1 cellular context compared by ENCODE assay signal in the genomic region with DNA sequence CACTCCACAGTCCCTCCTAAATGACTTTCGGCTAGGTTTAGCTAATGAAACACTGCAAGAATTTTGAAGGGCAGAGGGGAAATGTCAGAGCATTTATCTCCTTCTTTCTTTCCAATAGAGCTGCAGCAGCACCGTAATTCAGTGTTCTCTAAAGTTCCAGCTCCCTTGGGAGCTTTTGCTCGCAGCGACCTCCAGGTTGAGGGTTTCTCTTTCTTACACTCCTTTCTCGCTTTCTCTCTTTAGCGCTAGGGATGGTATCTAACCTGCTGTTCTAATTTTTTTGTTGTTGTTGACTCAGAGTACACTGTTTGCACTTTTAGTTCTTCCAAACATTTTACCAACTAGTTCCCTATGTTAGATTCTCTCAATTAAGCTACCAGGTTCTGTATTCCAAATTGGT.
TF ChIP-seq lines count a peak whose summit lies in the region.

No MANE protein-coding gene starts in this region.

TF ChIP-seq in WTC11, 78 proteins besides CTCF, POLR2A, EP300 and RAD21:
- TF ChIP-seq ATF6 (CRISPR knock-in tag; IDR thresholded peaks at IDR 0.05) (no peak), CDX4 (CRISPR knock-in tag; IDR thresholded peaks at IDR 0.05; ENCODE audit: borderline replicate concordance) (no peak), ZNF416 (CRISPR knock-in tag; IDR thresholded peaks at IDR 0.05) (no peak), ZNF671 (CRISPR knock-in tag; IDR thresholded peaks at IDR 0.05) (no peak), E2F5 (CRISPR knock-in tag; IDR thresholded peaks at IDR 0.05) (no peak)
- TF ChIP-seq, protein P1, sequence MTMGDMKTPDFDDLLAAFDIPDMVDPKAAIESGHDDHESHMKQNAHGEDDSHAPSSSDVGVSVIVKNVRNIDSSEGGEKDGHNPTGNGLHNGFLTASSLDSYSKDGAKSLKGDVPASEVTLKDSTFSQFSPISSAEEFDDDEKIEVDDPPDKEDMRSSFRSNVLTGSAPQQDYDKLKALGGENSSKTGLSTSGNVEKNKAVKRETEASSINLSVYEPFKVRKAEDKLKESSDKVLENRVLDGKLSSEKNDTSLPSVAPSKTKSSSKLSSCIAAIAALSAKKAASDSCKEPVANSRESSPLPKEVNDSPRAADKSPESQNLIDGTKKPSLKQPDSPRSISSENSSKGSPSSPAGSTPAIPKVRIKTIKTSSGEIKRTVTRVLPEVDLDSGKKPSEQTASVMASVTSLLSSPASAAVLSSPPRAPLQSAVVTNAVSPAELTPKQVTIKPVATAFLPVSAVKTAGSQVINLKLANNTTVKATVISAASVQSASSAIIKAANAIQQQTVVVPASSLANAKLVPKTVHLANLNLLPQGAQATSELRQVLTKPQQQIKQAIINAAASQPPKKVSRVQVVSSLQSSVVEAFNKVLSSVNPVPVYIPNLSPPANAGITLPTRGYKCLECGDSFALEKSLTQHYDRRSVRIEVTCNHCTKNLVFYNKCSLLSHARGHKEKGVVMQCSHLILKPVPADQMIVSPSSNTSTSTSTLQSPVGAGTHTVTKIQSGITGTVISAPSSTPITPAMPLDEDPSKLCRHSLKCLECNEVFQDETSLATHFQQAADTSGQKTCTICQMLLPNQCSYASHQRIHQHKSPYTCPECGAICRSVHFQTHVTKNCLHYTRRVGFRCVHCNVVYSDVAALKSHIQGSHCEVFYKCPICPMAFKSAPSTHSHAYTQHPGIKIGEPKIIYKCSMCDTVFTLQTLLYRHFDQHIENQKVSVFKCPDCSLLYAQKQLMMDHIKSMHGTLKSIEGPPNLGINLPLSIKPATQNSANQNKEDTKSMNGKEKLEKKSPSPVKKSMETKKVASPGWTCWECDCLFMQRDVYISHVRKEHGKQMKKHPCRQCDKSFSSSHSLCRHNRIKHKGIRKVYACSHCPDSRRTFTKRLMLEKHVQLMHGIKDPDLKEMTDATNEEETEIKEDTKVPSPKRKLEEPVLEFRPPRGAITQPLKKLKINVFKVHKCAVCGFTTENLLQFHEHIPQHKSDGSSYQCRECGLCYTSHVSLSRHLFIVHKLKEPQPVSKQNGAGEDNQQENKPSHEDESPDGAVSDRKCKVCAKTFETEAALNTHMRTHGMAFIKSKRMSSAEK (CRISPR knock-in tag; IDR thresholded peaks at IDR 0.05; ENCODE audit: borderline replicate concordance), result no peak
- TF ChIP-seq, protein P2, sequence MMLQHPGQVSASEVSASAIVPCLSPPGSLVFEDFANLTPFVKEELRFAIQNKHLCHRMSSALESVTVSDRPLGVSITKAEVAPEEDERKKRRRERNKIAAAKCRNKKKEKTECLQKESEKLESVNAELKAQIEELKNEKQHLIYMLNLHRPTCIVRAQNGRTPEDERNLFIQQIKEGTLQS (CRISPR knock-in tag; conservative IDR thresholded peaks at IDR 0.05), result no peak
- TF ChIP-seq, protein P3, sequence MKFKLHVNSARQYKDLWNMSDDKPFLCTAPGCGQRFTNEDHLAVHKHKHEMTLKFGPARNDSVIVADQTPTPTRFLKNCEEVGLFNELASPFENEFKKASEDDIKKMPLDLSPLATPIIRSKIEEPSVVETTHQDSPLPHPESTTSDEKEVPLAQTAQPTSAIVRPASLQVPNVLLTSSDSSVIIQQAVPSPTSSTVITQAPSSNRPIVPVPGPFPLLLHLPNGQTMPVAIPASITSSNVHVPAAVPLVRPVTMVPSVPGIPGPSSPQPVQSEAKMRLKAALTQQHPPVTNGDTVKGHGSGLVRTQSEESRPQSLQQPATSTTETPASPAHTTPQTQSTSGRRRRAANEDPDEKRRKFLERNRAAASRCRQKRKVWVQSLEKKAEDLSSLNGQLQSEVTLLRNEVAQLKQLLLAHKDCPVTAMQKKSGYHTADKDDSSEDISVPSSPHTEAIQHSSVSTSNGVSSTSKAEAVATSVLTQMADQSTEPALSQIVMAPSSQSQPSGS (CRISPR knock-in tag; IDR thresholded peaks at IDR 0.05; ENCODE audit: borderline replicate concordance, low read depth), result no peak
